Comparison of ENCODE assay signal across 8 cellular contexts in the genomic region with DNA sequence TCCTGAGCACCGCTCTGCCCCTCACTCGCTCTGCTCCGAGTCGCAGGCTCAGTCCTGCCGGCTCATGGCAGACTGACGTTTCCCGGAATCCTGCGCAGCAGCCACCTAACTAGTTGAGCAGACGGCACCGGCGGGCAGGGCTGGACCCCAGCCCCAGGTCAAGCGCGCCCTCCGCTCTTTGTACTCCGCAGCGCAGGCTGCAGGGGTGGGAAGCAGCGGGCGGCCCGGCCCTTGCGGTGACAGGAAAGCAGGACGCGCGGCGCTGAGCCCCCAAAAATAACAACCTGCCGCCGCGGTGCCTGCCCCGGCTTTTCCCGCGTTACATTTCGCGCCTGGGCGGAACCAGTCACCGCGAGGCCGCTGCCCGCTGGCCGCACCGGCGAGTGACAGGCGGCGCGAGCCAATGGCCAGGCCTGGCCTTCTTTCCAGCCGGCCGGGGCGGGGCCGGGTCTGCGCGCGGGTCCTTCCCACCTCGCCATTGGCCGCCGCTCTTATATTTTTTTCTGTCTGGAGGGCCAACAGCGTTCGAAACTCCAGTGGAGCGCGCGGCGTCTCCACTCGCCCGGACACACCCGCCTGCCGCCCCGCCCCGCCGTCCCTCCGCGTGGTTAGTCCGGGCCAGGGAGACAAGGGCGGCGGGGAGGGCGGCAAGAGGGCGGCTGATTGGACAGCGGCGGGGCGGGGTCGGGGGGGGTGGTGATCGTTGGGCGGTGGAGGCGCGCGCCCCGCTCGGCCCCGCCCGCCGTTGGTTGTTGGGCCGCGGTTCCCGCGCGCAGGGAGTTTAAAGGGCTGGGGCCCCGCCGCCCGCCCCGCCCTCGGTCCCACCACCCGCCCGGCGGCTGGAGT. TPM values are rescaled to one million over a fixed set of nuclear protein-coding genes. Genes with fewer than 3 reads are reported as not detected.
DNase-seq lines count a peak whose midpoint lies in the region; ATAC-seq, FAIRE-seq and TF ChIP-seq lines count a peak whose summit lies in the region.

ZNF367 (minus strand) TSS at position 297 of the 846 bp plus-strand sequence. CDS start 338 bp downstream, outside the sequence.

- H3K4me2 ChIP-seq in fibroblast of lung (ENCODE audit: extremely low read depth, insufficient read depth, low read length), result peak within 1 kb of the TSS; percentile 95

- peaks cover 30% of the 10 kb centered on the region for H3K36me3 Mint-ChIP-seq in activated T-helper 17 cell treated with anti-CD3 and anti-CD28 coated beads, Interleukin-2, amount 50 U/mL, for 72 hours (ENCODE audit: low read depth)
- peaks cover 4% of the 10 kb centered on the region for H3K36me3 Mint-ChIP-seq in natural killer cell treated with Interleukin-12 subunit alpha and Interleukin-12 subunit beta and Interleukin-15 and Interleukin-18, amount 100 ng/mL, for 72 hours

- POLR2A ChIA-PET in RWPE1 (lab: Yijun Ruan, JAX; ENCODE audit: low non-redundant PET), result no interaction called here

- CTCF ChIA-PET in RWPE1 (lab: Yijun Ruan, JAX), result interaction anchor here (0.8 kb wide), 1 partner anchor 91 kb away, joined by 4 read pairs; no protein-coding TSS in a partner anchor

- H3K27me3 ChIP-seq in fibroblast of lung (ENCODE audit: control insufficient read depth, insufficient read depth, low read length), result no peaks in the 10 kb centered on the region

- FAIRE-seq in H54 (lab: Jason Lieb, UNC), result peak; percentile 50

- peak within 1 kb of the TSS; percentile 94 for H2AFZ ChIP-seq in fibroblast of lung (ENCODE audit: low read length)

- no peaks in the 10 kb centered on the region for H3K9me3 ChIP-seq in fibroblast of lung (ENCODE audit: control insufficient read depth, insufficient read depth, low read depth, low read length)

- peak within 1 kb of the TSS; percentile 78 to 95 (median 90) for H3K4me3 ChIP-seq in fibroblast of lung (replicated peaks in 1 of 4; ENCODE audit: control extremely low read depth in 1 of 4, insufficient read depth in 1 of 4, low read depth in 3 of 4, low read length in 4 of 4)

- peaks cover 11% of the 10 kb centered on the region for H3K4me1 ChIP-seq in fibroblast of lung (ENCODE audit: control insufficient read depth, extremely low read depth, insufficient read depth, low read length)

- peaks cover 27% of the 10 kb centered on the region for H3K79me2 ChIP-seq in fibroblast of lung (ENCODE audit: control insufficient read depth, insufficient read depth, low read length)

- H3K27ac Mint-ChIP-seq in activated T-helper 17 cell treated with anti-CD3 and anti-CD28 coated beads, Interleukin-2, amount 50 U/mL, for 72 hours, result peak within 1 kb of the TSS; percentile 91
- peak within 1 kb of the TSS; percentile 90 for H3K27ac Mint-ChIP-seq in natural killer cell treated with Interleukin-12 subunit alpha and Interleukin-12 subunit beta and Interleukin-15 and Interleukin-18, amount 100 ng/mL, for 72 hours

- TF ChIP-seq POLR2A in H54 (IDR thresholded peaks at IDR 0.05; ENCODE audit: low read depth, low read length), result peak; percentile 66

- no peak for TF ChIP-seq CTCF in RWPE1 (conservative IDR thresholded peaks at IDR 0.05; ENCODE audit: low read depth)
- no peak for TF ChIP-seq CTCF in fibroblast of lung (conservative IDR thresholded peaks at IDR 0.05 in 1 of 2, IDR thresholded peaks at IDR 0.05 in 1 of 2; ENCODE audit: low read depth in 1 of 2, low read length in 2 of 2)

- DNase-seq in ELF-1 (ENCODE audit: low read depth, low spot score), result peak; percentile 99
- peak; percentile 97 for DNase-seq in H54 (ENCODE audit: insufficient read length, low spot score)
- peak; percentile 97 for DNase-seq in LoVo (ENCODE audit: low spot score)
- peak; percentile 98 for DNase-seq in RWPE1 (ENCODE audit: low spot score)
- peak; percentile 97 to 98 for DNase-seq in fibroblast of lung (ENCODE audit: low read depth in 2 of 2)
- DNase-seq in natural killer cell treated with Interleukin-12 subunit alpha and Interleukin-12 subunit beta and Interleukin-15 and Interleukin-18, amount 100 ng/mL, for 72 hours (ENCODE audit: low spot score), result peak; percentile 98
- peak; percentile 95 for DNase-seq in stimulated activated naive CD4-positive, alpha-beta T cell treated with Interleukin-2 at 50 U/mL for 16 hours (lab: John Stamatoyannopoulos, UW)

- H3K27me3 Mint-ChIP-seq in activated T-helper 17 cell treated with anti-CD3 and anti-CD28 coated beads, Interleukin-2, amount 50 U/mL, for 72 hours, result no peaks in the 10 kb centered on the region
- no peaks in the 10 kb centered on the region for H3K27me3 Mint-ChIP-seq in natural killer cell treated with Interleukin-12 subunit alpha and Interleukin-12 subunit beta and Interleukin-15 and Interleukin-18, amount 100 ng/mL, for 72 hours

- ATAC-seq in activated T-helper 17 cell treated with anti-CD3 and anti-CD28 coated beads, Interleukin-2, amount 50 U/mL, for 72 hours (replicated peaks), result peak; percentile 81
- ATAC-seq in natural killer cell treated with Interleukin-12 subunit alpha and Interleukin-12 subunit beta and Interleukin-15 and Interleukin-18, amount 100 ng/mL, for 72 hours, result peak; percentile 88 to 92

- no peaks in the 10 kb centered on the region for H3K36me3 ChIP-seq in fibroblast of lung (ENCODE audit: control insufficient read depth, insufficient read depth, low read length)

- peaks cover 14% of the 10 kb centered on the region for H3K4me1 Mint-ChIP-seq in activated T-helper 17 cell treated with anti-CD3 and anti-CD28 coated beads, Interleukin-2, amount 50 U/mL, for 72 hours
- H3K4me1 Mint-ChIP-seq in natural killer cell treated with Interleukin-12 subunit alpha and Interleukin-12 subunit beta and Interleukin-15 and Interleukin-18, amount 100 ng/mL, for 72 hours (ENCODE audit: low read depth in 2 of 2), result peaks cover 22 to 37% of the 10 kb centered on the region in 2 donors

- H3K9me3 Mint-ChIP-seq in activated T-helper 17 cell treated with anti-CD3 and anti-CD28 coated beads, Interleukin-2, amount 50 U/mL, for 72 hours, result no peaks in the 10 kb centered on the region
- H3K9me3 Mint-ChIP-seq in natural killer cell treated with Interleukin-12 subunit alpha and Interleukin-12 subunit beta and Interleukin-15 and Interleukin-18, amount 100 ng/mL, for 72 hours, result no peaks in the 10 kb centered on the region

- H3K4me3 Mint-ChIP-seq in activated T-helper 17 cell treated with anti-CD3 and anti-CD28 coated beads, Interleukin-2, amount 50 U/mL, for 72 hours, result peak within 1 kb of the TSS; percentile 98
- H3K4me3 Mint-ChIP-seq in natural killer cell treated with Interleukin-12 subunit alpha and Interleukin-12 subunit beta and Interleukin-15 and Interleukin-18, amount 100 ng/mL, for 72 hours, result peak within 1 kb of the TSS; percentile 95

- H4K20me1 ChIP-seq in fibroblast of lung (ENCODE audit: control insufficient read depth, extremely low read depth, insufficient read depth, low read length), result no peaks in the 10 kb centered on the region

- peak within 1 kb of the TSS; percentile 98 for H3K27ac ChIP-seq in RWPE1
- peak within 1 kb of the TSS; percentile 87 for H3K27ac ChIP-seq in fibroblast of lung (ENCODE audit: insufficient read depth, low read length)

- peak within 1 kb of the TSS; percentile 83 for H3K9ac ChIP-seq in fibroblast of lung (ENCODE audit: insufficient read depth, low read length)

RNA-seq across cellular contexts. Expression of gene ZNF367, which starts in this region (rescaled TPM):
- 10 to 100 TPM; 25.4 to 27.8 TPM for total RNA-seq in activated T-helper 17 cell treated with anti-CD3 and anti-CD28 coated beads, Interleukin-2, amount 50 U/mL, for 72 hours
- 0.26 and 0.66 TPM in 2 replicates for total RNA-seq in fibroblast of lung
- 2.2 and 6.4 TPM in 2 replicates for polyA plus RNA-seq in fibroblast of lung
- polyA plus RNA-seq in fibroblast of lung (2012), result 2.4 and 6.8 TPM in 2 replicates
- 0.47 and 3.5 TPM in 2 replicates for polyA minus RNA-seq in fibroblast of lung (ENCODE audit: low replicate concordance)
- total RNA-seq in natural killer cell treated with Interleukin-12 subunit alpha and Interleukin-12 subunit beta and Interleukin-15 and Interleukin-18, amount 100 ng/mL, for 72 hours, result 10 to 100 TPM; 12.8 to 26.3 TPM

Comparison
In these comparisons a context has a peak if more than half of its experiments do, and no peak if none do; other contexts are left out.
1. Peak in every context shown above with its lines: DNase-seq, ATAC-seq, H3K4me3 ChIP-seq and H3K27ac ChIP-seq.